Comparison of ENCODE assay signal across 20 cellular contexts in the genomic region with DNA sequence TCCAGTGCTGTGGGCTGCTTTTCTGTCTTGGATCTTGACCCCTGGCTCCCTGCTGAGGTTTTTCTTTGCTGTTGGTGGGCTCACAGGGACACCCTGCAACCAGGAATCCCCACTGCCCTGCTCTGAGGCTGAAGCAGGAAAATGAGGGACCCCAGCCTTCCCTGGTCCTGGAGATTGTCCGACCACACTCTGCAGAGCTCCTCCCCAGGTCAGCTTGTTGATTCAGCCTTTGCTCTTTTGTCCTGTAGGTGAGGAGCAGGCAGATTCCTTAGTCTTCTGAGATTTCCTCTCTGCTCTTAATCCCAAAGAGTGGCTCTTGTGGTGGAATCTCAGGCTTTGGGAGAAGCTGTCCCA.
"Had no signal": no experiment of that assay in that cellular context is flagged by ENCODE, and none has a peak within 500 bp of the region (broad histone marks: within the 10 kb centered on the region; RNA-seq: fewer than 3 reads in every experiment).

No MANE protein-coding gene starts in this region.

- H3K9me3 Mint-ChIP-seq: activated CD8-positive, alpha-beta T cell treated with anti-CD3 and anti-CD28 coated beads for 36 hours; activated naive CD4-positive, alpha-beta T cell treated with anti-CD3 and anti-CD28 coated beads for 36 hours; activated T-helper 2 cell treated with anti-CD3 and anti-CD28 coated beads, Interferon-gamma antibody, Interleukin-2, Interleukin-4, amounts not matched to agents 10 μg/mL and 5 μg/mL and 100 μg/mL, durations not matched to agents 14 hours and 24 hours and 36 hours; dendritic cell treated with granulocyte-macrophage colony-stimulating factor and Interleukin-4, amounts not matched to agents 40 ng/mL and 50 ng/mL, for 4 days; effector memory CD8-positive, alpha-beta T cell had no signal

- H3K27me3 ChIP-seq: tibial nerve had no signal

- H3K36me3 ChIP-seq: gastroesophageal sphincter, left lung, tibial nerve, WERI-Rb-1 had no signal

- H3K27ac Mint-ChIP-seq: activated CD4-positive, alpha-beta T cell treated with anti-CD3 and anti-CD28 coated beads for 36 hours; activated CD8-positive, alpha-beta T cell treated with anti-CD3 and anti-CD28 coated beads for 36 hours; activated naive CD4-positive, alpha-beta T cell treated with anti-CD3 and anti-CD28 coated beads for 36 hours; activated naive CD8-positive, alpha-beta T cell treated with anti-CD3 and anti-CD28 coated beads, Interleukin-2, amount 50 U/mL, for 24 hours; activated T-helper 2 cell treated with anti-CD3 and anti-CD28 coated beads, Interferon-gamma antibody, Interleukin-2, Interleukin-4, amounts not matched to agents 10 μg/mL and 5 μg/mL and 100 μg/mL, durations not matched to agents 14 hours and 24 hours and 36 hours; dendritic cell treated with granulocyte-macrophage colony-stimulating factor and Interleukin-4, amounts not matched to agents 40 ng/mL and 50 ng/mL, for 4 days; effector memory CD8-positive, alpha-beta T cell; T-helper 1 cell treated with Interleukin-12 subunit alpha and Interleukin-12 subunit beta and Interleukin-4 antibody, amounts not matched to agents 30 μg/mL and 1 μg/mL, for 36 hours had no signal

- DNase-seq: activated CD4-positive, alpha-beta T cell treated with anti-CD3 and anti-CD28 coated beads for 36 hours; activated CD8-positive, alpha-beta T cell treated with anti-CD3 and anti-CD28 coated beads for 36 hours; activated naive CD4-positive, alpha-beta T cell treated with anti-CD3 and anti-CD28 coated beads for 36 hours; activated naive CD8-positive, alpha-beta T cell treated with anti-CD3 and anti-CD28 coated beads, Interleukin-2, amount 50 U/mL, for 24 hours; cerebellar nuclear complex; effector memory CD8-positive, alpha-beta T cell; left lung; mammary epithelial cell; naive thymus-derived CD8-positive, alpha-beta T cell; stimulated activated CD4-positive, alpha-beta T cell treated with anti-CD3 and anti-CD28 coated beads, Interleukin-15, amount 100 ng/mL, for 24 hours; stimulated activated CD4-positive, alpha-beta T cell treated with anti-CD3 and anti-CD28 coated beads, Interleukin-4, amount 100 ng/mL, for 1 hour; stimulated activated naive CD4-positive, alpha-beta T cell treated with Interleukin-2 at 50 U/mL for 16 hours; substantia nigra; WERI-Rb-1 had no signal

- ATAC-seq: activated CD4-positive, alpha-beta T cell treated with anti-CD3 and anti-CD28 coated beads for 36 hours; activated CD8-positive, alpha-beta T cell treated with anti-CD3 and anti-CD28 coated beads for 36 hours; activated naive CD8-positive, alpha-beta T cell treated with anti-CD3 and anti-CD28 coated beads, Interleukin-2, amount 50 U/mL, for 24 hours; effector memory CD8-positive, alpha-beta T cell; gastroesophageal sphincter; left lung; naive thymus-derived CD8-positive, alpha-beta T cell had no signal

- H3K4me3 ChIP-seq: gastroesophageal sphincter, left lung, tibial nerve had no signal

- H3K4me1 Mint-ChIP-seq: activated CD4-positive, alpha-beta T cell treated with anti-CD3 and anti-CD28 coated beads for 36 hours; activated naive CD8-positive, alpha-beta T cell treated with anti-CD3 and anti-CD28 coated beads, Interleukin-2, amount 50 U/mL, for 24 hours had no signal

- H3K9me3 ChIP-seq: gastroesophageal sphincter, left lung, tibial nerve had no signal

- H3K27me3 Mint-ChIP-seq: activated CD4-positive, alpha-beta T cell treated with anti-CD3 and anti-CD28 coated beads for 36 hours had no signal

- H3K27ac ChIP-seq: epithelial cell of prostate, gastroesophageal sphincter, left lung, tibial nerve, WERI-Rb-1 had no signal

- H3K4me1 ChIP-seq: gastroesophageal sphincter had no signal

- H3K4me3 Mint-ChIP-seq: activated CD4-positive, alpha-beta T cell treated with anti-CD3 and anti-CD28 coated beads for 36 hours; activated CD8-positive, alpha-beta T cell treated with anti-CD3 and anti-CD28 coated beads for 36 hours; activated naive CD4-positive, alpha-beta T cell treated with anti-CD3 and anti-CD28 coated beads for 36 hours; activated naive CD8-positive, alpha-beta T cell treated with anti-CD3 and anti-CD28 coated beads, Interleukin-2, amount 50 U/mL, for 24 hours; dendritic cell treated with granulocyte-macrophage colony-stimulating factor and Interleukin-4, amounts not matched to agents 40 ng/mL and 50 ng/mL, for 4 days; effector memory CD8-positive, alpha-beta T cell; naive thymus-derived CD8-positive, alpha-beta T cell; T-helper 1 cell treated with Interleukin-12 subunit alpha and Interleukin-12 subunit beta and Interleukin-4 antibody, amounts not matched to agents 30 μg/mL and 1 μg/mL, for 36 hours had no signal
